In genomic region chr4:3384391-3384770, GRCh38 we compare ENCODE assay signal across 23 cellular contexts. TPM values are rescaled to one million over a fixed set of nuclear protein-coding genes. Genes with fewer than 3 reads are reported as not detected.
DNase-seq lines count a peak whose midpoint lies in the region; ATAC-seq and TF ChIP-seq lines count a peak whose summit lies in the region.
"Had no signal": no experiment of that assay in that cellular context is flagged by ENCODE, and none has a peak within 500 bp of the region (broad histone marks: within the 10 kb centered on the region; RNA-seq: fewer than 3 reads in every experiment).

No MANE protein-coding gene starts in this region.

- H3K9me2 ChIP-seq in SK-N-SH = no peaks in the 10 kb centered on the region

- no peaks in the 10 kb centered on the region for H4K20me1 ChIP-seq in SK-N-SH (ENCODE audit: insufficient read depth)

- CTCF ChIA-PET in SK-N-SH (lab: Yijun Ruan, JAX) = interaction anchor here (1.2 kb wide), 1 partner anchor 38 kb away, joined by 3 read pairs; no protein-coding TSS in a partner anchor

- H3K9me3 ChIP-seq in left lung (peaks cover 0 to 16% of the 10 kb centered on the region in 2 donors), stomach (peaks cover 0 to 12% (median 5%) of the 10 kb centered on the region in 4 donors), SK-N-SH (no peaks in the 10 kb centered on the region)
- H3K9me3 ChIP-seq: gastrocnemius medialis, neutrophil, uterus had no signal

- no peak for ATAC-seq in left lung
- ATAC-seq in GM21723 (IDR thresholded peaks at IDR 0.05; ENCODE audit: unreplicated experiment) = no peak
- ATAC-seq: gastrocnemius medialis, T-cell had no signal

- H3K4me1 ChIP-seq in left lung = peaks cover 0 to 52% of the 10 kb centered on the region in 2 donors
- H3K4me1 ChIP-seq in stomach = peaks cover 14 to 51% (median 36%) of the 10 kb centered on the region in 4 donors
- H3K4me1 ChIP-seq in SK-N-SH (ENCODE audit: control insufficient read depth in 1 of 2, insufficient read depth in 2 of 2, low read depth in 1 of 2, low read length in 1 of 2) = peaks cover 0 to 4% of the 10 kb centered on the region in 2 experiments; a peak in 1 of 4 replicates
- H3K4me1 ChIP-seq: uterus had no signal

- TF ChIP-seq CTCF in coronary artery (IDR thresholded peaks at IDR 0.05) (no peak), left lung (IDR thresholded peaks at IDR 0.05) (no peak), stomach (IDR thresholded peaks at IDR 0.05) (no peak), SK-N-SH (IDR thresholded peaks at IDR 0.05) (no peak)

- no peaks in the 10 kb centered on the region for H3K27me3 ChIP-seq in left lung
- H3K27me3 ChIP-seq in stomach = no peaks in the 10 kb centered on the region
- no peaks in the 10 kb centered on the region for H3K27me3 ChIP-seq in SK-N-SH (ENCODE audit: insufficient read depth)
- H3K27me3 ChIP-seq: brain microvascular endothelial cell, gastrocnemius medialis, neutrophil, uterus had no signal

- H2AFZ ChIP-seq in SK-N-SH (ENCODE audit: low read depth) = no peak overlapping the region

- H3K4me3 ChIP-seq in coronary artery = peak overlapping the region; percentile 32
- H3K4me3 ChIP-seq in left lung = peak overlapping the region in 1 of 2 donors; percentile 31
- H3K4me3 ChIP-seq in stomach = peak overlapping the region in 1 of 4 donors; percentile 6
- no peak overlapping the region for H3K4me3 ChIP-seq in SK-N-SH (ENCODE audit: low read depth in 2 of 2, low read length in 1 of 2)
- H3K4me3 ChIP-seq: uterus had no signal

- no peak overlapping the region for H3K4me2 ChIP-seq in SK-N-SH

- POLR2A ChIA-PET in SK-N-SH (lab: Yijun Ruan, JAX) = no interaction called here

- WGBS in stomach, 5 donors = 63 to 90% (median 79%) methylated on average over 7 of the region's 7 CpGs
- 97% methylated on average over 7 of the region's 7 CpGs for WGBS in SK-N-SH (ENCODE audit: low lambda C conversion rate)

- no peaks in the 10 kb centered on the region for H3K79me2 ChIP-seq in SK-N-SH (ENCODE audit: insufficient read depth)

- no peaks in the 10 kb centered on the region for H3F3A ChIP-seq in SK-N-SH (replicated peaks; ENCODE audit: insufficient read depth)

- intact Hi-C loops in left lung (cut with DNase I) = no loop called here
- intact Hi-C loops in stomach (cut with DNase I; ENCODE audit: low total_unique reads) = no loop called here

- no peak for TF ChIP-seq POLR2A in stomach (IDR thresholded peaks at IDR 0.05)

- no peak overlapping the region for H3K9ac ChIP-seq in SK-N-SH

- H3K36me3 ChIP-seq in left lung (no peaks in the 10 kb centered on the region), stomach (no peaks in the 10 kb centered on the region), SK-N-SH (replicated peaks in 1 of 2; ENCODE audit: control insufficient read depth in 1 of 2, insufficient read depth in 2 of 2, low read length in 1 of 2) (peaks cover 0 to 2% of the 10 kb centered on the region in 2 experiments)
- H3K36me3 ChIP-seq: brain microvascular endothelial cell, gastrocnemius medialis, neutrophil, uterus had no signal

- TF ChIP-seq RAD21 in SK-N-SH (IDR thresholded peaks at IDR 0.05; ENCODE audit: low read length) = no peak

- TF ChIP-seq EP300 in stomach (IDR thresholded peaks at IDR 0.05) (no peak), SK-N-SH (IDR thresholded peaks at IDR 0.05; ENCODE audit: borderline replicate concordance in 1 of 2, low read depth in 1 of 2, low read length in 1 of 2) (no peak)

- peak overlapping the region in 1 of 2 donors; percentile 68 for H3K27ac ChIP-seq in coronary artery
- H3K27ac ChIP-seq in left lung = peak overlapping the region; percentile 81 to 86
- peak overlapping the region in 4 of 5 donors; percentile 52 to 79 (median 72) for H3K27ac ChIP-seq in stomach
- no peak overlapping the region for H3K27ac ChIP-seq in SK-N-SH (ENCODE audit: low read depth in 2 of 2, low read length in 1 of 2)
- H3K27ac ChIP-seq: brain microvascular endothelial cell, neutrophil had no signal

- DNase-seq in HPDE6-E6E7 (ENCODE audit: extremely low spot score) (peak; percentile 74), coronary artery (ENCODE audit: low spot score) (no peak), left lung (peak in 1 of 2 donors; percentile 50), stomach (no peak), NCI-H1930 (lab: John Stamatoyannopoulos, UW) (no peak), SK-N-SH (no peak), NCI-H524 (lab: John Stamatoyannopoulos, UW) (no peak)
- DNase-seq: activated naive CD4-positive, alpha-beta T cell treated with anti-CD3 and anti-CD28 coated beads, Interleukin-2, amount 10 ng/mL, durations not matched to agents 7 days and 5 days; brain microvascular endothelial cell; effector memory CD4-positive, alpha-beta T cell; gastrocnemius medialis; GDM1; mesendoderm; MV-4-11; NCI-H2107; NCI-H82; RPMI8226; T-cell; uterus had no signal

TF ChIP-seq in SK-N-SH, 30 proteins besides CTCF, POLR2A, EP300 and RAD21:
- no peak for TF ChIP-seq ELF1 (IDR thresholded peaks at IDR 0.05)
TF ChIP-seq in SK-N-SH: peak in this region for 0.

RNA-seq across cellular contexts. Expression of gene HGFAC, which starts 57.4 kb away (rescaled TPM):
- total RNA-seq in left lung (under 1 TPM in 1 of 2 donors, not detected in 1; 0.32 TPM), stomach (not detected)
- polyA plus RNA-seq in stomach (1 to 10 TPM in 2 of 3 donors, under 1 TPM in 1; 0.50 to 3.4 (median 1.2) TPM), SK-N-SH (2012; rRNA removed) (0.37 and 0.43 TPM in 2 replicates)
- polyA plus RNA-seq in SK-N-SH (2012; cell fraction: cytosol; rRNA removed) = 0.03 and 0.04 TPM in 2 replicates
- polyA plus RNA-seq in SK-N-SH (2012; cell fraction: nucleus; rRNA removed) = 4.3 and 4.4 TPM in 2 replicates
- polyA plus RNA-seq: AG04450, IgD-negative memory B cell had no signal

Comparison
In these comparisons a context has a peak if more than half of its experiments do, and no peak if none do; other contexts are left out.
1. H3K27ac ChIP-seq: peak in left lung (2 of 2) and stomach (4 of 5); none in SK-N-SH (0 of 2).